Comparison of ENCODE assay signal across 8 cellular contexts in the genomic region with DNA sequence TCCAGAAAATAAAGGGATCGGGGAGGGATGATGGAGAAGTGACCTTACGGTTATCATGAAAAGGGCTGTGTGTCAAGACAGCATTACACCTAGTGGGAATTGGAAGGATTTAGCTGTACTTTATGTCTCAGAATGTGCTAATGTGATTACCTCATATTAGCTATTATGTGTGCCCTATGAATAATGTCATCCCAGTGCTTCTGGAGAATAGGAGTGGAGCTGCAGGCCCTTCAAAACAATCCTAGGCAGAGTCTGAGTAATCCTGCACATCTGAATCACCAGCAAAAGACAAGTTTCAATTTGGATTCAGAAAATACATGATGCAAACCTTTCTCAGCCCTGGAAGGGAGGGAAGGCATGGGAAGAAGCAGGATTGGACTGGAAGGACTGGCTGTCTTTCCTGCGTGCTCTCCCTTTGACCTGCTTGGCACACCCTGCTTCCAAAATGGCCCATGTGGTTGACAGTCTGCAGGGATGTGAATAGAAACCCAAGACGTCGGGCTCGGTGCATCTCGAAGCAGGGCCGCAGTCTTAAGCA. TPM values are rescaled to one million over a fixed set of nuclear protein-coding genes. Genes with fewer than 3 reads are reported as not detected.
DNase-seq lines count a peak whose midpoint lies in the region; ATAC-seq and TF ChIP-seq lines count a peak whose summit lies in the region.

No MANE protein-coding gene starts in this region.

- H3K9me3 ChIP-seq in HEK293 (ENCODE audit: control insufficient read depth, insufficient read depth, low read depth, low read length) = no peaks in the 10 kb centered on the region
- no peaks in the 10 kb centered on the region for H3K9me3 ChIP-seq in stomach
- H3K9me3 ChIP-seq in T-helper 17 cell (ENCODE audit: control insufficient read depth, low read length, poor library complexity, severe bottlenecking) = no peaks in the 10 kb centered on the region

- ATAC-seq in HG03045 (IDR thresholded peaks at IDR 0.05; ENCODE audit: unreplicated experiment) (no peak), T-helper 17 cell (no peak)

- TF ChIP-seq POLR2A in stomach (IDR thresholded peaks at IDR 0.05) = peak in 1 of 4 donors; percentile 18

- TF ChIP-seq EP300 in stomach (IDR thresholded peaks at IDR 0.05) = no peak

- H3K4me1 ChIP-seq in HEK293 (ENCODE audit: control insufficient read depth, insufficient read depth, low read length) (peaks cover 32% of the 10 kb centered on the region), stomach (peaks cover 64 to 100% (median 85%) of the 10 kb centered on the region in 4 donors)

- H3K4me3 ChIP-seq in HEK293 (ENCODE audit: low read depth, low read length) (no peak overlapping the region), brain microvascular endothelial cell (ENCODE audit: low read depth, low read length) (no peak overlapping the region), stomach (no peak overlapping the region)

- H3K36me3 ChIP-seq in HEK293 (ENCODE audit: control insufficient read depth in 2 of 2, insufficient read depth in 1 of 2, low read length in 2 of 2) = no peaks in the 10 kb centered on the region
- no peaks in the 10 kb centered on the region for H3K36me3 ChIP-seq in brain microvascular endothelial cell (replicated peaks)
- no peaks in the 10 kb centered on the region for H3K36me3 ChIP-seq in stomach

- TF ChIP-seq CTCF in HEK293 (tag by site-specific recombination; IDR thresholded peaks at IDR 0.05) (no peak), brain microvascular endothelial cell (IDR thresholded peaks at IDR 0.05; ENCODE audit: low read depth, low read length, missing control alignments) (no peak), stomach (IDR thresholded peaks at IDR 0.05) (no peak)

- H3K36me3 Mint-ChIP-seq in T-helper 17 cell (ENCODE audit: low read depth) = peaks cover 2% of the 10 kb centered on the region

- DNase-seq in brain microvascular endothelial cell (peak; percentile 87), kidney glomerular epithelial cell (lab: John Stamatoyannopoulos, UW) (peak; percentile 88), stomach (no peak), T-helper 17 cell (no peak), NCI-H1092 treated with DMSO at 0.1 percent for 48 hours (lab: John Stamatoyannopoulos, UW) (no peak), HuH-7.5 (ENCODE audit: low spot score) (no peak)

- peaks cover 5% of the 10 kb centered on the region for H3K4me1 Mint-ChIP-seq in T-helper 17 cell

- CTCF ChIA-PET in HEK293 (lab: Yijun Ruan, JAX) = interaction anchor here (0.6 to 1.3 kb wide), 3 partner anchors 11 to 179 kb away, joined by 3 to 5 read pairs (median 4); no protein-coding TSS in a partner anchor

- POLR2A ChIA-PET in HEK293 (lab: Yijun Ruan, JAX) = interaction anchor here (0.6 to 2.6 kb wide), 4 partner anchors 11 to 1810 kb away, joined by 3 to 10 read pairs (median 3); a partner anchor contains a TSS

- 57 to 75% (median 69%) methylated on average over 8 of the region's 8 CpGs for WGBS in stomach, 5 donors

- H3K27ac ChIP-seq in HEK293 (ENCODE audit: extremely low read depth, low read depth, low read length) (peak overlapping the region; percentile 47; the same call in 1 of the 2 replicates), brain microvascular endothelial cell (peak overlapping the region; percentile 91), stomach (peak overlapping the region; percentile 81 to 97 (median 96))

- in situ Hi-C loops in brain microvascular endothelial cell (cut with HindIII; ENCODE audit: low pct_ligation_motif_present, low sequenced_read_pairs) = no loop called here

- H3K27me3 Mint-ChIP-seq in T-helper 17 cell = peaks cover 33% of the 10 kb centered on the region

- H3K4me3 Mint-ChIP-seq in T-helper 17 cell = no peak overlapping the region

- no peak overlapping the region for H3K27ac Mint-ChIP-seq in T-helper 17 cell

- H3K27me3 ChIP-seq in brain microvascular endothelial cell (replicated peaks) (no peaks in the 10 kb centered on the region), stomach (no peaks in the 10 kb centered on the region)

- intact Hi-C loops in stomach (cut with DNase I; ENCODE audit: low total_unique reads) = no loop called here

TF ChIP-seq in HEK293, 187 proteins besides CTCF, POLR2A, EP300 and RAD21 (continues in another document):
- TF ChIP-seq ZNF544 (tag by site-specific recombination; IDR thresholded peaks at IDR 0.05) (no peak), ZNF24 (tag by site-specific recombination; IDR thresholded peaks at IDR 0.05) (peak; percentile 93), ZNF324 (tag by site-specific recombination; IDR thresholded peaks at IDR 0.05) (peak; percentile 69; the same call in 1 of the 2 replicates), FEZF1 (tag by site-specific recombination; IDR thresholded peaks at IDR 0.05) (peak; percentile 30), ZNF660 (tag by site-specific recombination; IDR thresholded peaks at IDR 0.05) (peak; percentile 95), ZNF184 (tag by site-specific recombination; IDR thresholded peaks at IDR 0.05) (peak; percentile 78), ZNF549 (tag by site-specific recombination; IDR thresholded peaks at IDR 0.05) (no peak), ZNF366 (tag by site-specific recombination; conservative IDR thresholded peaks at IDR 0.05) (peak; percentile 87), OSR2 (tag by site-specific recombination; IDR thresholded peaks at IDR 0.05) (peak; percentile 66; the same call in 1 of the 2 replicates), WT1 (tag by site-specific recombination; IDR thresholded peaks at IDR 0.05) (0 out of 2 replicates have a peak, but pooled peaks have one; percentile 41), ZSCAN23 (tag by site-specific recombination; IDR thresholded peaks at IDR 0.05) (0 out of 2 replicates have a peak, but pooled peaks have one; percentile 17), ZBTB21 (tag by site-specific recombination; IDR thresholded peaks at IDR 0.05) (0 out of 2 replicates have a peak, but pooled peaks have one; percentile 74), ZNF335 (tag by site-specific recombination; conservative IDR thresholded peaks at IDR 0.05) (peak; percentile 26), ZNF843 (tag by site-specific recombination; IDR thresholded peaks at IDR 0.05) (0 out of 2 replicates have a peak, but pooled peaks have one; percentile 21), ZNF76 (tag by site-specific recombination; IDR thresholded peaks at IDR 0.05; ENCODE audit: borderline replicate concordance, low read depth) (0 out of 2 replicates have a peak, but pooled peaks have one; percentile 9), BCL11A (tag by site-specific recombination; IDR thresholded peaks at IDR 0.05; ENCODE audit: low read depth) (0 out of 2 replicates have a peak, but pooled peaks have one; percentile 14), ZNF2 (tag by site-specific recombination; IDR thresholded peaks at IDR 0.05) (0 out of 2 replicates have a peak, but pooled peaks have one; percentile 23), ZNF830 (tag by site-specific recombination; IDR thresholded peaks at IDR 0.05; ENCODE audit: low read depth) (no peak), RBAK (tag by site-specific recombination; IDR thresholded peaks at IDR 0.05) (no peak; the same call in 1 of the 2 replicates)
- TF ChIP-seq, protein P1, sequence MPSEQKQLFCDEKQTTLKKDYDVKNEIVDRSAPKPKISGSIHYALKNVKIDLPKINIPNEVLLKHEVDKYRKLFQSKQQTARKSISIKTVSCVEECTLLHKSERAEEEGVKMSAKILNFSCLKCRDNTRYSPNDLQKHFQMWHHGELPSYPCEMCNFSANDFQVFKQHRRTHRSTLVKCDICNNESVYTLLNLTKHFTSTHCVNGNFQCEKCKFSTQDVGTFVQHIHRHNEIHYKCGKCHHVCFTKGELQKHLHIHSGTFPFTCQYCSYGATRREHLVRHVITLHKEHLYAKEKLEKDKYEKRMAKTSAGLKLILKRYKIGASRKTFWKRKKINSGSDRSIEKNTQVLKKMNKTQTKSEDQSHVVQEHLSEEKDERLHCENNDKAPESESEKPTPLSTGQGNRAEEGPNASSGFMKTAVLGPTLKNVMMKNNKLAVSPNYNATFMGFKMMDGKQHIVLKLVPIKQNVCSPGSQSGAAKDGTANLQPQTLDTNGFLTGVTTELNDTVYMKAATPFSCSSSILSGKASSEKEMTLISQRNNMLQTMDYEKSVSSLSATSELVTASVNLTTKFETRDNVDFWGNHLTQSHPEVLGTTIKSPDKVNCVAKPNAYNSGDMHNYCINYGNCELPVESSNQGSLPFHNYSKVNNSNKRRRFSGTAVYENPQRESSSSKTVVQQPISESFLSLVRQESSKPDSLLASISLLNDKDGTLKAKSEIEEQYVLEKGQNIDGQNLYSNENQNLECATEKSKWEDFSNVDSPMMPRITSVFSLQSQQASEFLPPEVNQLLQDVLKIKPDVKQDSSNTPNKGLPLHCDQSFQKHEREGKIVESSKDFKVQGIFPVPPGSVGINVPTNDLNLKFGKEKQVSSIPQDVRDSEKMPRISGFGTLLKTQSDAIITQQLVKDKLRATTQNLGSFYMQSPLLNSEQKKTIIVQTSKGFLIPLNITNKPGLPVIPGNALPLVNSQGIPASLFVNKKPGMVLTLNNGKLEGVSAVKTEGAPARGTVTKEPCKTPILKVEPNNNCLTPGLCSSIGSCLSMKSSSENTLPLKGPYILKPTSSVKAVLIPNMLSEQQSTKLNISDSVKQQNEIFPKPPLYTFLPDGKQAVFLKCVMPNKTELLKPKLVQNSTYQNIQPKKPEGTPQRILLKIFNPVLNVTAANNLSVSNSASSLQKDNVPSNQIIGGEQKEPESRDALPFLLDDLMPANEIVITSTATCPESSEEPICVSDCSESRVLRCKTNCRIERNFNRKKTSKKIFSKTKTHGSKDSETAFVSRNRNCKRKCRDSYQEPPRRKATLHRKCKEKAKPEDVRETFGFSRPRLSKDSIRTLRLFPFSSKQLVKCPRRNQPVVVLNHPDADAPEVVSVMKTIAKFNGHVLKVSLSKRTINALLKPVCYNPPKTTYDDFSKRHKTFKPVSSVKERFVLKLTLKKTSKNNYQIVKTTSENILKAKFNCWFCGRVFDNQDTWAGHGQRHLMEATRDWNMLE (tag by site-specific recombination; conservative IDR thresholded peaks at IDR 0.05; ENCODE audit: low read depth) = peak; percentile 40
- TF ChIP-seq, protein P2, sequence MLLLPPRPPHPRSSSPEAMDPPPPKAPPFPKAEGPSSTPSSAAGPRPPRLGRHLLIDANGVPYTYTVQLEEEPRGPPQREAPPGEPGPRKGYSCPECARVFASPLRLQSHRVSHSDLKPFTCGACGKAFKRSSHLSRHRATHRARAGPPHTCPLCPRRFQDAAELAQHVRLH (tag by site-specific recombination; IDR thresholded peaks at IDR 0.05) = no peak

RNA-seq across cellular contexts. Expression of a gene that starts 54.1 kb away (rescaled TPM):
- total RNA-seq in stomach (10 to 100 TPM; 14.0 to 63.2 (median 53.9) TPM), T-helper 17 cell (10 to 100 TPM; 31.7 to 33.8 TPM)
- polyA plus RNA-seq in stomach = 10 to 100 TPM in 1 of 3 donors, 1 to 10 TPM in 2; 5.7 to 34.7 (median 9.0) TPM

Comparison
In these comparisons a context has a peak if more than half of its experiments do, and no peak if none do; other contexts are left out.
1. DNase-seq: peak in brain microvascular endothelial cell (single experiment) and kidney glomerular epithelial cell (single experiment); none in stomach (single experiment), T-helper 17 cell (0 of 3), NCI-H1092 treated with DMSO at 0.1 percent for 48 hours (single experiment) and HuH-7.5 (single experiment).
2. Peak in every context shown above with its lines, with median percentiles within 50 percentile points of each other: H3K27ac ChIP-seq.